In genomic region chr1:1793481-1794244, GRCh38 we compare ENCODE assay signal across 20 cellular contexts. TPM values are rescaled to one million over a fixed set of nuclear protein-coding genes. Genes with fewer than 3 reads are reported as not detected.
DNase-seq lines count a peak whose midpoint lies in the region; ATAC-seq and TF ChIP-seq lines count a peak whose summit lies in the region.
"Had no signal": no experiment of that assay in that cellular context is flagged by ENCODE, and none has a peak within 500 bp of the region (broad histone marks: within the 10 kb centered on the region; RNA-seq: fewer than 3 reads in every experiment).

No MANE protein-coding gene starts in this region.

- H3K27me3 ChIP-seq in endodermal cell (ENCODE audit: control insufficient read depth, insufficient read depth, low read length, poor library complexity, severe bottlenecking): no peaks in the 10 kb centered on the region
- H3K27me3 ChIP-seq in trophoblast cell (ENCODE audit: insufficient read depth, low read length): no peaks in the 10 kb centered on the region
- H3K27me3 ChIP-seq in gastrocnemius medialis: no peaks in the 10 kb centered on the region
- H3K27me3 ChIP-seq: brain microvascular endothelial cell, heart left ventricle had no signal

- H3K79me2 ChIP-seq in trophoblast cell (ENCODE audit: control insufficient read depth, insufficient read depth, low read length, poor library complexity): no peaks in the 10 kb centered on the region

- H2AFZ ChIP-seq in trophoblast cell (ENCODE audit: insufficient read depth, low read length, poor library complexity): no peak overlapping the region

- H4K8ac ChIP-seq in trophoblast cell (ENCODE audit: low read depth, low read length): no peak overlapping the region

- 94 to 100% methylated on average over 7 to 17 of the region's 17 CpGs for WGBS in endodermal cell (ENCODE audit: insufficient coverage in 1 of 2, insufficient read length in 1 of 2), 2 experiments
- no CpG with 5 or more reads among the region's 17 CpGs for WGBS in trophoblast cell (ENCODE audit: extremely low coverage, insufficient coverage, insufficient read length)

- no peak overlapping the region for H3K4me3 Mint-ChIP-seq in activated CD4-positive, alpha-beta T cell treated with anti-CD3 and anti-CD28 coated beads, Interleukin-2, amount 10 ng/mL, durations not matched to agents 24 days and 14 days
- H3K4me3 Mint-ChIP-seq in activated B cell treated with CpG ODN at 0.5 μM for 24 hours (no peak overlapping the region), endodermal cell (no peak overlapping the region)
- H3K4me3 Mint-ChIP-seq: nephron, type B pancreatic cell had no signal

- no peaks in the 10 kb centered on the region for H3K4me1 ChIP-seq in endodermal cell (ENCODE audit: control insufficient read depth, insufficient read depth, low read length)
- H3K4me1 ChIP-seq in trophoblast cell (ENCODE audit: control insufficient read depth in 1 of 2, insufficient read depth in 2 of 2, low read length in 2 of 2): no peaks in the 10 kb centered on the region
- H3K4me1 ChIP-seq in gastrocnemius medialis: no peaks in the 10 kb centered on the region
- H3K4me1 ChIP-seq: A549 had no signal

- H3K36me3 ChIP-seq in endodermal cell (ENCODE audit: control insufficient read depth, insufficient read depth, low read length) (peaks cover 91% of the 10 kb centered on the region), trophoblast cell (ENCODE audit: control insufficient read depth in 1 of 2, insufficient read depth in 2 of 2, low read length in 2 of 2) (peaks cover 70 to 79% of the 10 kb centered on the region in 2 experiments), gastrocnemius medialis (peaks cover 0 to 69% of the 10 kb centered on the region in 2 donors)

- no peaks in the 10 kb centered on the region for H3K9me3 ChIP-seq in endodermal cell (ENCODE audit: control insufficient read depth, low read length)
- no peaks in the 10 kb centered on the region for H3K9me3 ChIP-seq in trophoblast cell (ENCODE audit: insufficient read depth, low read depth, low read length)
- no peaks in the 10 kb centered on the region for H3K9me3 ChIP-seq in gastrocnemius medialis
- H3K9me3 ChIP-seq: A549, heart left ventricle had no signal

- H3K18ac ChIP-seq in trophoblast cell (ENCODE audit: low read length): no peak overlapping the region

- H3K27me3 Mint-ChIP-seq in activated CD4-positive, alpha-beta T cell treated with anti-CD3 and anti-CD28 coated beads, Interleukin-2, amount 10 ng/mL, durations not matched to agents 24 days and 14 days: no peaks in the 10 kb centered on the region
- no peaks in the 10 kb centered on the region for H3K27me3 Mint-ChIP-seq in activated B cell treated with CpG ODN at 0.5 μM for 24 hours
- H3K27me3 Mint-ChIP-seq in endodermal cell (ENCODE audit: insufficient read depth): no peaks in the 10 kb centered on the region
- H3K27me3 Mint-ChIP-seq: type B pancreatic cell had no signal

- intact Hi-C loops in activated CD4-positive, alpha-beta T cell treated with anti-CD3 and anti-CD28 coated beads, Interleukin-2, amount 10 ng/mL, durations not matched to agents 24 days and 14 days (cut with micrococcal nuclease): no loop called here
- intact Hi-C loops in activated B cell treated with CpG ODN at 0.5 μM for 24 hours (cut with micrococcal nuclease): no loop called here
- intact Hi-C loops in gastrocnemius medialis (cut with DNase I; ENCODE audit: low total_unique reads): no loop called here

- no peak for DNase-seq in activated CD4-positive, alpha-beta T cell treated with anti-CD3 and anti-CD28 coated beads, Interleukin-2, amount 10 ng/mL, durations not matched to agents 24 days and 14 days
- no peak for DNase-seq in activated CD4-positive, alpha-beta T cell treated with anti-CD3 and anti-CD28 coated beads for 48 hours
- DNase-seq in activated B cell treated with CpG ODN at 0.5 μM for 24 hours (no peak), endodermal cell (no peak), trophoblast cell (no peak), gastrocnemius medialis (no peak), DMS79 (lab: John Stamatoyannopoulos, UW) (no peak)
- DNase-seq: activated gamma-delta T cell; brain microvascular endothelial cell; EL; heart left ventricle; NCI-H1417; NCI-H2171 treated with DMSO at 0.1 percent for 48 hours; retina; RPMI8226; stimulated activated naive CD4-positive, alpha-beta T cell treated with Interleukin-2 at 50 U/mL for 16 hours had no signal

- no peak overlapping the region for H3K14ac ChIP-seq in trophoblast cell (ENCODE audit: low read length)

- no peak overlapping the region for H4K12ac ChIP-seq in trophoblast cell (ENCODE audit: low read depth, low read length)

- H2AK5ac ChIP-seq in trophoblast cell (ENCODE audit: low read length): no peak overlapping the region

- H3K36me3 Mint-ChIP-seq in activated CD4-positive, alpha-beta T cell treated with anti-CD3 and anti-CD28 coated beads, Interleukin-2, amount 10 ng/mL, durations not matched to agents 24 days and 14 days (ENCODE audit: low read depth): peaks cover 72% of the 10 kb centered on the region
- H3K36me3 Mint-ChIP-seq in activated B cell treated with CpG ODN at 0.5 μM for 24 hours (ENCODE audit: low read depth) (peaks cover 92% of the 10 kb centered on the region), endodermal cell (ENCODE audit: low read depth) (peaks cover 87% of the 10 kb centered on the region)

- H3K79me1 ChIP-seq in trophoblast cell (ENCODE audit: low read length): no peaks in the 10 kb centered on the region

- CTCF ChIA-PET in activated B cell treated with CpG ODN at 0.5 μM for 24 hours (lab: Charles Lee): no interaction called here

- no peak overlapping the region for H2BK120ac ChIP-seq in trophoblast cell (ENCODE audit: insufficient read depth, low read length, poor library complexity)

- H2BK12ac ChIP-seq in trophoblast cell (ENCODE audit: low read length): no peak overlapping the region

- ATAC-seq in activated B cell treated with CpG ODN at 0.5 μM for 24 hours (ENCODE audit: low read depth) (no peak), gastrocnemius medialis (no peak), GM19035 (IDR thresholded peaks at IDR 0.05; ENCODE audit: unreplicated experiment) (no peak)
- ATAC-seq: A549, heart left ventricle had no signal

- H3K4me2 ChIP-seq in trophoblast cell (ENCODE audit: low read length): no peak overlapping the region
- H3K4me2 ChIP-seq: A549 had no signal

- TF ChIP-seq POLR2A in gastrocnemius medialis (IDR thresholded peaks at IDR 0.05): no peak

- peak overlapping the region; percentile 68 for H3K27ac Mint-ChIP-seq in activated CD4-positive, alpha-beta T cell treated with anti-CD3 and anti-CD28 coated beads, Interleukin-2, amount 10 ng/mL, durations not matched to agents 24 days and 14 days
- H3K27ac Mint-ChIP-seq in activated B cell treated with CpG ODN at 0.5 μM for 24 hours (peak overlapping the region; percentile 50), endodermal cell (peak overlapping the region; percentile 44)
- H3K27ac Mint-ChIP-seq: nephron, type B pancreatic cell had no signal

- TF ChIP-seq CTCF in activated B cell treated with CpG ODN at 0.5 μM for 24 hours (IDR thresholded peaks at IDR 0.05) (no peak), endodermal cell (conservative IDR thresholded peaks at IDR 0.05) (no peak), gastrocnemius medialis (IDR thresholded peaks at IDR 0.05 in 4 of 5, conservative IDR thresholded peaks at IDR 0.05 in 1 of 5) (no peak)

- no peak overlapping the region for H3K23ac ChIP-seq in trophoblast cell (ENCODE audit: low read length)

- POLR2A ChIA-PET in activated B cell treated with CpG ODN at 0.5 μM for 24 hours (lab: Charles Lee): interaction anchor here (0.6 kb wide), 1 partner anchor 42 kb away, joined by 8 read pairs; no protein-coding TSS in a partner anchor

- H4K91ac ChIP-seq in trophoblast cell (ENCODE audit: low read depth, low read length): no peak overlapping the region

- no peak overlapping the region for H2BK5ac ChIP-seq in trophoblast cell (ENCODE audit: low read depth, low read length, poor library complexity)

- H3K4ac ChIP-seq in trophoblast cell (ENCODE audit: low read depth, low read length): no peak overlapping the region

- H3K4me1 Mint-ChIP-seq in activated CD4-positive, alpha-beta T cell treated with anti-CD3 and anti-CD28 coated beads, Interleukin-2, amount 10 ng/mL, durations not matched to agents 24 days and 14 days: peaks cover 7% of the 10 kb centered on the region
- H3K4me1 Mint-ChIP-seq in activated B cell treated with CpG ODN at 0.5 μM for 24 hours (peaks cover 26% of the 10 kb centered on the region), endodermal cell (no peaks in the 10 kb centered on the region)
- H3K4me1 Mint-ChIP-seq: nephron had no signal

- H3K4me3 ChIP-seq in endodermal cell (ENCODE audit: low read length) (no peak overlapping the region), trophoblast cell (ENCODE audit: low read depth, low read length) (peak overlapping the region; percentile 2), gastrocnemius medialis (no peak overlapping the region)
- H3K4me3 ChIP-seq: A549, heart left ventricle had no signal

- H3K27ac ChIP-seq in endodermal cell (ENCODE audit: low read depth, low read length) (no peak overlapping the region), trophoblast cell (ENCODE audit: low read depth, low read length) (no peak overlapping the region), gastrocnemius medialis (no peak overlapping the region)
- H3K27ac ChIP-seq: A549, brain microvascular endothelial cell, heart left ventricle had no signal

- no peaks in the 10 kb centered on the region for H3K9me3 Mint-ChIP-seq in activated CD4-positive, alpha-beta T cell treated with anti-CD3 and anti-CD28 coated beads, Interleukin-2, amount 10 ng/mL, durations not matched to agents 24 days and 14 days
- no peaks in the 10 kb centered on the region for H3K9me3 Mint-ChIP-seq in activated B cell treated with CpG ODN at 0.5 μM for 24 hours
- H3K9me3 Mint-ChIP-seq in endodermal cell: no peaks in the 10 kb centered on the region
- H3K9me3 Mint-ChIP-seq: nephron, type B pancreatic cell had no signal

- H3K9ac ChIP-seq in endodermal cell (ENCODE audit: extremely low read depth, low read length, poor library complexity, severe bottlenecking) (no peak overlapping the region), trophoblast cell (ENCODE audit: low read length) (no peak overlapping the region)

- in situ Hi-C loops in gastrocnemius medialis (cut with MboI; ENCODE audit: low sequenced_read_pairs in 4 of 4): no loop called here

RNA-seq across cellular contexts. Expression of gene NADK, which starts 15.4 kb away (rescaled TPM):
- total RNA-seq in activated CD4-positive, alpha-beta T cell treated with anti-CD3 and anti-CD28 coated beads, Interleukin-2, amount 10 ng/mL, durations not matched to agents 24 days and 14 days: 91.3 and 94.5 TPM in 2 replicates
- total RNA-seq in activated B cell treated with CpG ODN at 0.5 μM for 24 hours (106 and 122 TPM in 2 replicates), endodermal cell (10 to 100 TPM; 75.2 to 81.6 TPM), gastrocnemius medialis (10 to 100 TPM; 20.1 to 33.1 (median 32.5) TPM)
- polyA plus RNA-seq in endodermal cell (2013, experiment 1 of 2): 49.0 TPM
- 44.8 TPM for polyA plus RNA-seq in endodermal cell (2013, experiment 2 of 2)
- polyA plus RNA-seq in trophoblast cell (2013): 38.9 and 41.2 TPM in 2 replicates
